ENCODE assay signal across 14 cellular contexts in genomic region chr1:214541206-214541605, GRCh38. TPM values are rescaled to one million over a fixed set of nuclear protein-coding genes. Genes with fewer than 3 reads are reported as not detected.
"Had no signal": no experiment of that assay in that cellular context is flagged by ENCODE, and none has a peak within 500 bp of the region (broad histone marks: within the 10 kb centered on the region; RNA-seq: fewer than 3 reads in every experiment).

No MANE protein-coding gene starts in this region.

- H3K27me3 ChIP-seq: ovary, thyroid gland, uterus had no signal

- H3K9me3 ChIP-seq: lower lobe of right lung, ovary, thyroid gland, uterus had no signal

- H3K4me1 ChIP-seq: uterus had no signal

- H3K4me3 ChIP-seq: lower lobe of right lung, ovary, thyroid gland, uterus had no signal

- H3K36me3 ChIP-seq: lower lobe of right lung, ovary, thyroid gland, uterus had no signal

- H3K27ac ChIP-seq: lower lobe of right lung, ovary, thyroid gland had no signal

- ATAC-seq: stimulated activated effector memory CD8-positive, alpha-beta T cell treated with anti-CD3 and anti-CD28 coated beads, Interleukin-12 subunit alpha, Interleukin-12 subunit beta, amount 100 ng/mL, for 72 hours; T-helper 17 cell had no signal

- DNase-seq: activated B cell treated with CpG ODN at 0.5 μM for 24 hours; activated CD4-positive, alpha-beta T cell treated with anti-CD3 and anti-CD28 coated beads for 48 hours; activated naive CD8-positive, alpha-beta T cell treated with anti-CD3 and anti-CD28 coated beads, Interleukin-2, amount 10 ng/mL, durations not matched to agents 7 days and 5 days; cortex of kidney; effector CD4-positive, alpha-beta T cell; foreskin fibroblast; head of caudate nucleus; lower lobe of right lung; midbrain; ovary; T-helper 17 cell; thyroid gland; uterus had no signal

RNA-seq across cellular contexts. Expression of gene PTPN14, which starts 10.2 kb away (rescaled TPM):
- total RNA-seq: activated B cell treated with CpG ODN at 0.5 μM for 24 hours had no signal
